ENCODE assay signal across 8 cellular contexts in the genomic region with DNA sequence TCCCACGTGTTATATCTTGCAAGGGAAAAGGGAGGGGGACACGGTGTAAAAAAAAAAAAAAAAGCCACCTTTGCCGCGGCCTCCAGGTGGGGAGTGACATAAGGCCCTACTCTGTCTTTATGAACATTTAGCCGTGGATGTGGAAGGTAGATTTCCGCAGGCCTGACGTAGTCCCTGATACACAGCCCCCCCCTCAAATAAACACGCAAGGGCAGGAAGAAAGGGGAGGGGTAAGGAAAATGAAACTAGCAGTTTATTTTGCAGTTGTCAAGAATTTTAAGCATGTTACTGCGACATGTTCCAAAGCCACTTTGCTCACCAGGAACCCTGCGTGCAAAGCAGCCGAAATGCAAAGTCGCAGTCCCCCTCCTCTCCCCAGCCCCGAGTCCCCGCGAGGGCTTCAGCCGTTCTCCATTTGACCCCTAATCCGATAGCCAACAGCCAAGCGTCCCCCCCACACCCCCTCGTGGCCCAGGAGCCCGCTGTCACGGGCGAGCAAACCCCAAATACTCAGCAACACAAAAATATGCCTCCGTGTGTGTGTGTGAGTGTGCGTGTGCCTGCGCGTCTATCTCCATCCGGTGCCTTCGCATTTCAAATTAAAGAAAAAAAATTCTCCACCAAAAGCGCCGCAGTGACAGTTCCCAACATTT. TPM values are rescaled to one million over a fixed set of nuclear protein-coding genes. Genes with fewer than 3 reads are reported as not detected.
DNase-seq lines count a peak whose midpoint lies in the region; ATAC-seq and TF ChIP-seq lines count a peak whose summit lies in the region.

No MANE protein-coding gene starts in this region.

- H3K4me1 Mint-ChIP-seq in effector memory CD8-positive, alpha-beta T cell (ENCODE audit: low read depth in 2 of 2) = peaks cover 29 to 38% of the 10 kb centered on the region in 2 donors
- peaks cover 33% of the 10 kb centered on the region for H3K4me1 Mint-ChIP-seq in neural crest cell

- peak overlapping the region; percentile 54 to 91 for H3K4me3 ChIP-seq in SK-N-SH (ENCODE audit: low read depth in 2 of 2, low read length in 1 of 2)

- H3K9me2 ChIP-seq in SK-N-SH = no peaks in the 10 kb centered on the region

- peak overlapping the region; percentile 44; the same call in 1 of the 2 replicates for H2AFZ ChIP-seq in SK-N-SH (ENCODE audit: low read depth)

- POLR2A ChIA-PET in SK-N-SH (lab: Yijun Ruan, JAX) = interaction anchor here (0.7 to 6.1 kb wide), 6 partner anchors 21 to 258 kb away, joined by 3 to 93 read pairs (median 5); partner anchors contain the start of gene CBX8

- peak overlapping the region; percentile 74 for H3K9ac ChIP-seq in SK-N-SH

- H3K27ac ChIP-seq in SK-N-SH (ENCODE audit: low read depth in 2 of 2, low read length in 1 of 2) = peak overlapping the region; percentile 74 to 77

- DNase-seq in SK-N-SH (peak; percentile 62), neural crest cell (ENCODE audit: low read depth, low spot score) (no peak), NCI-H82 treated with DMSO at 0.1 percent for 48 hours (lab: John Stamatoyannopoulos, UW; ENCODE audit: unreplicated experiment) (no peak)
- peak in 1 of 3 experiments; percentile 49 for DNase-seq in effector memory CD8-positive, alpha-beta T cell

- peak; percentile 7 for ATAC-seq in effector memory CD8-positive, alpha-beta T cell (replicated peaks)
- ATAC-seq in HG03280 (IDR thresholded peaks at IDR 0.05; ENCODE audit: unreplicated experiment) (no peak), HG02981 (IDR thresholded peaks at IDR 0.05; ENCODE audit: unreplicated experiment) (no peak), esophagus mucosa (no peak)

- peaks cover 23 to 32% of the 10 kb centered on the region in 2 donors for H3K27me3 Mint-ChIP-seq in effector memory CD8-positive, alpha-beta T cell
- peaks cover 65% of the 10 kb centered on the region for H3K27me3 Mint-ChIP-seq in neural crest cell (ENCODE audit: low read depth)

- WGBS in SK-N-SH (ENCODE audit: low lambda C conversion rate) = 13% methylated on average over 30 of the region's 30 CpGs

- no peaks in the 10 kb centered on the region for H3K9me3 ChIP-seq in SK-N-SH

- TF ChIP-seq CTCF in SK-N-SH (IDR thresholded peaks at IDR 0.05) (no peak; the same call in 1 of the 2 replicates), neural crest cell (conservative IDR thresholded peaks at IDR 0.05) (peak; percentile 18)

- H3K9me3 Mint-ChIP-seq in effector memory CD8-positive, alpha-beta T cell = no peaks in the 10 kb centered on the region
- H3K9me3 Mint-ChIP-seq in neural crest cell = no peaks in the 10 kb centered on the region

- H3K4me3 Mint-ChIP-seq in effector memory CD8-positive, alpha-beta T cell = peak overlapping the region; percentile 93 to 97
- H3K4me3 Mint-ChIP-seq in neural crest cell = peak overlapping the region; percentile 97

- H3K36me3 Mint-ChIP-seq in effector memory CD8-positive, alpha-beta T cell (ENCODE audit: insufficient read depth) = peaks cover 70% of the 10 kb centered on the region
- H3K36me3 Mint-ChIP-seq in neural crest cell (ENCODE audit: low read depth) = peaks cover 13% of the 10 kb centered on the region

- peak overlapping the region; percentile 97 for H3K27ac Mint-ChIP-seq in effector memory CD8-positive, alpha-beta T cell
- H3K27ac Mint-ChIP-seq in neural crest cell (ENCODE audit: unreplicated experiment) = peak overlapping the region; percentile 93

- H3K4me2 ChIP-seq in SK-N-SH = peak overlapping the region; percentile 86

- H3K79me2 ChIP-seq in SK-N-SH (ENCODE audit: insufficient read depth) = peaks cover 36% of the 10 kb centered on the region

- CTCF ChIA-PET in SK-N-SH (lab: Yijun Ruan, JAX) = interaction anchor here (0.6 to 13.1 kb wide), 21 partner anchors 8 to 226 kb away, joined by 3 to 274 read pairs (median 9); partner anchors contain the start of gene CBX2

- peaks cover 22 to 49% of the 10 kb centered on the region in 2 experiments for H3K4me1 ChIP-seq in SK-N-SH (ENCODE audit: control insufficient read depth in 1 of 2, insufficient read depth in 2 of 2, low read depth in 1 of 2, low read length in 1 of 2)

- H3F3A ChIP-seq in SK-N-SH (replicated peaks; ENCODE audit: insufficient read depth) = peaks cover 33% of the 10 kb centered on the region

- H4K20me1 ChIP-seq in SK-N-SH (ENCODE audit: insufficient read depth) = peaks cover 46% of the 10 kb centered on the region

- TF ChIP-seq RAD21 in SK-N-SH (IDR thresholded peaks at IDR 0.05; ENCODE audit: low read length) = no peak

- in situ Hi-C loops in GM18951 (cut with MboI; ENCODE audit: low sequenced_read_pairs, unreplicated experiment) = no loop called here

- H3K27me3 ChIP-seq in SK-N-SH (ENCODE audit: insufficient read depth) = peaks cover 34% of the 10 kb centered on the region

- peaks cover 13 to 26% of the 10 kb centered on the region in 2 experiments for H3K36me3 ChIP-seq in SK-N-SH (replicated peaks in 1 of 2; ENCODE audit: control insufficient read depth in 1 of 2, insufficient read depth in 2 of 2, low read length in 1 of 2)

- TF ChIP-seq POLR2A in GM18951 (IDR thresholded peaks at IDR 0.05; ENCODE audit: extremely low read depth, insufficient read depth, insufficient read length) = peak; percentile 26

- no peak for TF ChIP-seq EP300 in SK-N-SH (IDR thresholded peaks at IDR 0.05; ENCODE audit: borderline replicate concordance in 1 of 2, low read depth in 1 of 2, low read length in 1 of 2)

TF ChIP-seq in SK-N-SH, 30 proteins besides CTCF, POLR2A, EP300 and RAD21:
- no peak for TF ChIP-seq ELF1 (IDR thresholded peaks at IDR 0.05)
- no peak for TF ChIP-seq FOSL2 (IDR thresholded peaks at IDR 0.05; ENCODE audit: borderline replicate concordance, low read depth)
- peak; percentile 55; the same call in 1 of the 2 replicates for TF ChIP-seq SIN3A (IDR thresholded peaks at IDR 0.05; ENCODE audit: borderline replicate concordance, low read depth, low read length)
- 0 out of 2 replicates have a peak, but pooled peaks have one; percentile 3 for TF ChIP-seq SMC3 (IDR thresholded peaks at IDR 0.05; ENCODE audit: low read depth, low read length)
- TF ChIP-seq, protein P1, sequence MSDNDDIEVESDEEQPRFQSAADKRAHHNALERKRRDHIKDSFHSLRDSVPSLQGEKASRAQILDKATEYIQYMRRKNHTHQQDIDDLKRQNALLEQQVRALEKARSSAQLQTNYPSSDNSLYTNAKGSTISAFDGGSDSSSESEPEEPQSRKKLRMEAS (IDR thresholded peaks at IDR 0.05; ENCODE audit: low read depth) = 0 out of 2 replicates have a peak, but pooled peaks have one; percentile 46
- no peak for TF ChIP-seq TAF1 (IDR thresholded peaks at IDR 0.05; ENCODE audit: borderline replicate concordance, low read depth, low read length)
- TF ChIP-seq, protein P2, sequence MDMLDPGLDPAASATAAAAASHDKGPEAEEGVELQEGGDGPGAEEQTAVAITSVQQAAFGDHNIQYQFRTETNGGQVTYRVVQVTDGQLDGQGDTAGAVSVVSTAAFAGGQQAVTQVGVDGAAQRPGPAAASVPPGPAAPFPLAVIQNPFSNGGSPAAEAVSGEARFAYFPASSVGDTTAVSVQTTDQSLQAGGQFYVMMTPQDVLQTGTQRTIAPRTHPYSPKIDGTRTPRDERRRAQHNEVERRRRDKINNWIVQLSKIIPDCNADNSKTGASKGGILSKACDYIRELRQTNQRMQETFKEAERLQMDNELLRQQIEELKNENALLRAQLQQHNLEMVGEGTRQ (IDR thresholded peaks at IDR 0.05; ENCODE audit: borderline replicate concordance, low read depth, low read length) = no peak
- 0 out of 2 replicates have a peak, but pooled peaks have one; percentile 0 for TF ChIP-seq FOXJ3 (CRISPR knock-in tag; IDR thresholded peaks at IDR 0.05)
- TF ChIP-seq MXI1 (IDR thresholded peaks at IDR 0.05; ENCODE audit: low read depth, low read length) = peak; percentile 78; the same call in 1 of the 2 replicates

RNA-seq across cellular contexts. Expression of gene CBX4, which starts 1.2 kb away (rescaled TPM):
- polyA plus RNA-seq in SK-N-SH (2012; rRNA removed) = 16.6 and 21.9 TPM in 2 replicates
- polyA plus RNA-seq in SK-N-SH (2012; cell fraction: cytosol; rRNA removed) = 11.0 and 13.2 TPM in 2 replicates
- 23.6 and 29.2 TPM in 2 replicates for polyA plus RNA-seq in SK-N-SH (2012; cell fraction: nucleus; rRNA removed)
- 19.1 and 21.0 TPM in 2 replicates for total RNA-seq in neural crest cell
- total RNA-seq in esophagus mucosa = 25.2 TPM

RNA-seq across cellular contexts. Expression of gene CBX8, which starts 41.1 kb away (rescaled TPM):
- 2.1 and 2.9 TPM in 2 replicates for polyA plus RNA-seq in SK-N-SH (2012; rRNA removed)
- polyA plus RNA-seq in SK-N-SH (2012; cell fraction: cytosol; rRNA removed) = 2.0 and 2.8 TPM in 2 replicates
- 6.1 and 6.5 TPM in 2 replicates for polyA plus RNA-seq in SK-N-SH (2012; cell fraction: nucleus; rRNA removed)
- total RNA-seq in neural crest cell = 16.5 and 19.2 TPM in 2 replicates
- 3.8 TPM for total RNA-seq in esophagus mucosa
